ENCODE assay signal across 1 cellular context in genomic region chr3:33132019-33132360, GRCh38.
TF ChIP-seq lines count a peak whose summit lies in the region.

No MANE protein-coding gene starts in this region.

TF ChIP-seq in H1, 55 proteins besides CTCF, POLR2A, EP300 and RAD21:
- no peak for TF ChIP-seq BACH1 (IDR thresholded peaks at IDR 0.05; ENCODE audit: low read length)
- TF ChIP-seq KDM4A (IDR thresholded peaks at IDR 0.05; ENCODE audit: low read depth, low read length, severe bottlenecking): no peak
- TF ChIP-seq CHD1 (IDR thresholded peaks at IDR 0.05; ENCODE audit: low read depth, low read length): no peak
- no peak for TF ChIP-seq SAP30 (IDR thresholded peaks at IDR 0.05; ENCODE audit: insufficient read depth, insufficient replicate concordance, low read length)
- no peak for TF ChIP-seq SP4 (IDR thresholded peaks at IDR 0.05; ENCODE audit: low read length)
- no peak for TF ChIP-seq CBX8 (IDR thresholded peaks at IDR 0.05; ENCODE audit: borderline replicate concordance, low read depth, low read length)
- no peak for TF ChIP-seq GABPA (IDR thresholded peaks at IDR 0.05; ENCODE audit: borderline replicate concordance, insufficient read depth, low read length)
- no peak for TF ChIP-seq HDAC2 (IDR thresholded peaks at IDR 0.05; ENCODE audit: borderline replicate concordance in 1 of 2, low read depth in 2 of 2, low read length in 2 of 2)
- no peak for TF ChIP-seq TBP (IDR thresholded peaks at IDR 0.05; ENCODE audit: low read depth, low read length)
- no peak for TF ChIP-seq ZNF274 (IDR thresholded peaks at IDR 0.05; ENCODE audit: borderline replicate concordance, extremely low read depth, low read length)
- TF ChIP-seq E2F6 (IDR thresholded peaks at IDR 0.05): no peak
- TF ChIP-seq JUN (IDR thresholded peaks at IDR 0.05; ENCODE audit: low read depth, low read length): no peak
- no peak for TF ChIP-seq HDAC6 (IDR thresholded peaks at IDR 0.05; ENCODE audit: low read depth, low read length)
- TF ChIP-seq, protein P1, sequence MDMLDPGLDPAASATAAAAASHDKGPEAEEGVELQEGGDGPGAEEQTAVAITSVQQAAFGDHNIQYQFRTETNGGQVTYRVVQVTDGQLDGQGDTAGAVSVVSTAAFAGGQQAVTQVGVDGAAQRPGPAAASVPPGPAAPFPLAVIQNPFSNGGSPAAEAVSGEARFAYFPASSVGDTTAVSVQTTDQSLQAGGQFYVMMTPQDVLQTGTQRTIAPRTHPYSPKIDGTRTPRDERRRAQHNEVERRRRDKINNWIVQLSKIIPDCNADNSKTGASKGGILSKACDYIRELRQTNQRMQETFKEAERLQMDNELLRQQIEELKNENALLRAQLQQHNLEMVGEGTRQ (IDR thresholded peaks at IDR 0.05; ENCODE audit: low read length): no peak
- TF ChIP-seq, protein P2, sequence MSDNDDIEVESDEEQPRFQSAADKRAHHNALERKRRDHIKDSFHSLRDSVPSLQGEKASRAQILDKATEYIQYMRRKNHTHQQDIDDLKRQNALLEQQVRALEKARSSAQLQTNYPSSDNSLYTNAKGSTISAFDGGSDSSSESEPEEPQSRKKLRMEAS (IDR thresholded peaks at IDR 0.05): no peak
- no peak for TF ChIP-seq EGR1 (IDR thresholded peaks at IDR 0.05; ENCODE audit: borderline replicate concordance, low read depth, low read length)
- no peak for TF ChIP-seq CREB1 (IDR thresholded peaks at IDR 0.05)
- no peak for TF ChIP-seq CBX5 (IDR thresholded peaks at IDR 0.05; ENCODE audit: low read depth, low read length)
